11 cellular contexts compared by ENCODE assay signal in genomic region chr22:47918276-47918928, GRCh38.
DNase-seq lines count a peak whose midpoint lies in the region; ATAC-seq and TF ChIP-seq lines count a peak whose summit lies in the region.
"Had no signal": no experiment of that assay in that cellular context is flagged by ENCODE, and none has a peak within 500 bp of the region (broad histone marks: within the 10 kb centered on the region; RNA-seq: fewer than 3 reads in every experiment).

No MANE protein-coding gene starts in this region.

- peaks cover 0 to 28% (median 14%) of the 10 kb centered on the region in 6 donors for H3K4me1 ChIP-seq in spleen
- H3K4me1 ChIP-seq: tibial artery had no signal

- no peak for TF ChIP-seq CTCF in spleen (IDR thresholded peaks at IDR 0.05 in 8 of 11, conservative IDR thresholded peaks at IDR 0.05 in 3 of 11)
- no peak for TF ChIP-seq CTCF in GM13976 (IDR thresholded peaks at IDR 0.05; ENCODE audit: borderline replicate concordance, control extremely low read depth, extremely low read depth, insufficient read depth, missing control alignments)

- no peaks in the 10 kb centered on the region for H3K27me3 ChIP-seq in spleen (replicated peaks in 1 of 7)
- H3K27me3 ChIP-seq: tibial artery had no signal

- peak overlapping the region; percentile 71 for H3K27ac ChIP-seq in KOPT-K1 (ENCODE audit: low read depth, low read length, poor library complexity, severe bottlenecking)
- peak overlapping the region in 1 of 8 donors; percentile 7 for H3K27ac ChIP-seq in spleen
- H3K27ac ChIP-seq: tibial artery had no signal

- H3K9me3 ChIP-seq in KOPT-K1 (ENCODE audit: insufficient read depth, low read length, poor library complexity, severe bottlenecking), result peaks cover 5% of the 10 kb centered on the region
- H3K9me3 ChIP-seq in spleen, result peaks cover 0 to 3% (median 0%) of the 10 kb centered on the region in 8 donors
- H3K9me3 ChIP-seq: tibial artery had no signal

- TF ChIP-seq POLR2A in spleen (IDR thresholded peaks at IDR 0.05), result no peak

- 13 to 75% (median 32%) methylated on average over 13 to 15 of the region's 15 CpGs for WGBS in spleen, 5 donors

- no peaks in the 10 kb centered on the region for H3K36me3 ChIP-seq in KOPT-K1 (ENCODE audit: insufficient read depth, low read length)
- no peaks in the 10 kb centered on the region for H3K36me3 ChIP-seq in spleen
- H3K36me3 ChIP-seq: tibial artery had no signal

- ATAC-seq in GM21390 (IDR thresholded peaks at IDR 0.05; ENCODE audit: unreplicated experiment), result peak; percentile 64
- no peak for ATAC-seq in HG03196 (IDR thresholded peaks at IDR 0.05; ENCODE audit: unreplicated experiment)
- ATAC-seq: PC-3 had no signal

- in situ Hi-C loops in GM13976 (cut with MboI; ENCODE audit: low sequenced_read_pairs, unreplicated experiment), result no loop called here

- intact Hi-C loops in spleen (cut with DNase I; ENCODE audit: low total_unique reads), result no loop called here

- H3K4me3 ChIP-seq in spleen, result peak overlapping the region in 1 of 8 donors; percentile 17
- H3K4me3 ChIP-seq: smooth muscle cell, tibial artery had no signal

- DNase-seq in activated gamma-delta T cell (lab: John Stamatoyannopoulos, UW) (peak; percentile 39), spleen (peak; percentile 89), OCI-M1 (lab: John Stamatoyannopoulos, UW) (no peak), SIG-M5 treated with dmso at 0.1 percent for 504 hours (lab: John Stamatoyannopoulos, UW; ENCODE audit: unreplicated experiment) (no peak), GM13976 (ENCODE audit: low spot score) (no peak)
- DNase-seq: PC-3, tibial artery had no signal

Comparison
In these comparisons a context has a peak if more than half of its experiments do, and no peak if none do; other contexts are left out.
1. DNase-seq: peak in activated gamma-delta T cell (single experiment) and spleen (single experiment); none in OCI-M1 (single experiment), SIG-M5 treated with dmso at 0.1 percent for 504 hours (single experiment) and GM13976 (single experiment).